Comparison of ENCODE assay signal across 9 cellular contexts in genomic region chr3:185332026-185332735, GRCh38. TPM values are rescaled to one million over a fixed set of nuclear protein-coding genes. Genes with fewer than 3 reads are reported as not detected.
A peak's percentile ranks its signal among the peaks of the same experiment; 100 is the strongest.
DNase-seq lines count a peak whose midpoint lies in the region; ATAC-seq and TF ChIP-seq lines count a peak whose summit lies in the region.
"Had no signal": no experiment of that assay in that cellular context is flagged by ENCODE, and none has a peak within 500 bp of the region (broad histone marks: within the 10 kb centered on the region; RNA-seq: fewer than 3 reads in every experiment).

No MANE protein-coding gene starts in this region.

- H3K27me3 ChIP-seq in heart right ventricle = no peaks in the 10 kb centered on the region

- TF ChIP-seq CTCF in heart right ventricle (IDR thresholded peaks at IDR 0.05) (no peak), mucosa of descending colon (IDR thresholded peaks at IDR 0.05) (no peak)

- peaks cover 18% of the 10 kb centered on the region for H3K4me1 Mint-ChIP-seq in activated T-helper 1 cell treated with anti-CD3 and anti-CD28 coated beads, Interleukin-12 subunit alpha, Interleukin-12 subunit beta, Interleukin-2, Interleukin-4 antibody, amounts not matched to agents 30 ng/mL and 10 ng/mL and 1 ng/mL, durations not matched to agents 14 hours and 24 hours and 36 hours (ENCODE audit: low read depth)
- H3K4me1 Mint-ChIP-seq: central memory CD8-positive, alpha-beta T cell had no signal

- H3K4me3 ChIP-seq in heart right ventricle (no peak overlapping the region), mucosa of descending colon (no peak overlapping the region)

- intact Hi-C loops in heart right ventricle (cut with DNase I) (no loop called here), left ventricle myocardium superior (cut with micrococcal nuclease) (no loop called here), mucosa of descending colon (cut with DNase I, micrococcal nuclease) (loop anchor here in 1 of 2 donors (5.0 kb wide), 1 partner anchor 1455 kb away; no protein-coding TSS in a partner anchor)
- intact Hi-C loops in activated T-helper 1 cell treated with anti-CD3 and anti-CD28 coated beads, Interleukin-12 subunit alpha, Interleukin-12 subunit beta, Interleukin-2, Interleukin-4 antibody, amounts not matched to agents 30 ng/mL and 10 ng/mL and 1 ng/mL, durations not matched to agents 14 hours and 24 hours and 36 hours (cut with micrococcal nuclease) = loop anchor here (1.0 to 2.0 kb wide), 3 partner anchors 31 to 460 kb away; partner anchors contain the start of gene MAP3K13

- peak overlapping the region; percentile 63 for H3K27ac Mint-ChIP-seq in activated T-helper 1 cell treated with anti-CD3 and anti-CD28 coated beads, Interleukin-12 subunit alpha, Interleukin-12 subunit beta, Interleukin-2, Interleukin-4 antibody, amounts not matched to agents 30 ng/mL and 10 ng/mL and 1 ng/mL, durations not matched to agents 14 hours and 24 hours and 36 hours

- H3K36me3 Mint-ChIP-seq in activated T-helper 1 cell treated with anti-CD3 and anti-CD28 coated beads, Interleukin-12 subunit alpha, Interleukin-12 subunit beta, Interleukin-2, Interleukin-4 antibody, amounts not matched to agents 30 ng/mL and 10 ng/mL and 1 ng/mL, durations not matched to agents 14 hours and 24 hours and 36 hours (ENCODE audit: low read depth) = no peaks in the 10 kb centered on the region

- H3K27me3 Mint-ChIP-seq in activated T-helper 1 cell treated with anti-CD3 and anti-CD28 coated beads, Interleukin-12 subunit alpha, Interleukin-12 subunit beta, Interleukin-2, Interleukin-4 antibody, amounts not matched to agents 30 ng/mL and 10 ng/mL and 1 ng/mL, durations not matched to agents 14 hours and 24 hours and 36 hours (ENCODE audit: insufficient read depth) = no peaks in the 10 kb centered on the region
- H3K27me3 Mint-ChIP-seq: central memory CD8-positive, alpha-beta T cell had no signal

- 50 to 66% methylated on average over 3 of the region's 3 CpGs for WGBS in heart right ventricle, 2 donors

- H3K9me3 Mint-ChIP-seq in activated T-helper 1 cell treated with anti-CD3 and anti-CD28 coated beads, Interleukin-12 subunit alpha, Interleukin-12 subunit beta, Interleukin-2, Interleukin-4 antibody, amounts not matched to agents 30 ng/mL and 10 ng/mL and 1 ng/mL, durations not matched to agents 14 hours and 24 hours and 36 hours = no peaks in the 10 kb centered on the region
- H3K9me3 Mint-ChIP-seq: central memory CD8-positive, alpha-beta T cell had no signal

- H3K36me3 ChIP-seq in heart right ventricle (no peaks in the 10 kb centered on the region), mucosa of descending colon (ENCODE audit: low read depth) (no peaks in the 10 kb centered on the region)

- peak overlapping the region in 1 of 10 donors; percentile 84 for H3K27ac ChIP-seq in heart right ventricle

- DNase-seq in heart right ventricle = no peak
- DNase-seq in left ventricle myocardium superior = no peak
- peak; percentile 90 for DNase-seq in NCI-H1436 (lab: John Stamatoyannopoulos, UW)
- no peak for DNase-seq in activated T-helper 1 cell treated with anti-CD3 and anti-CD28 coated beads, Interleukin-12 subunit alpha, Interleukin-12 subunit beta, Interleukin-2, Interleukin-4 antibody, amounts not matched to agents 30 ng/mL and 10 ng/mL and 1 ng/mL, durations not matched to agents 14 hours and 24 hours and 36 hours (ENCODE audit: low spot score)
- no peak for DNase-seq in mucosa of descending colon
- DNase-seq in NCI-H526 treated with DMSO at 0.1 percent for 48 hours (lab: John Stamatoyannopoulos, UW) = no peak
- DNase-seq in hippocampal formation (lab: John Stamatoyannopoulos, UW) = no peak

- H3K4me1 ChIP-seq in heart right ventricle (peaks cover 0 to 27% (median 0%) of the 10 kb centered on the region in 9 donors), mucosa of descending colon (ENCODE audit: low read depth) (peaks cover 25% of the 10 kb centered on the region)

- H3K9me3 ChIP-seq in heart right ventricle (no peaks in the 10 kb centered on the region), mucosa of descending colon (no peaks in the 10 kb centered on the region)

- ATAC-seq in heart right ventricle (peak in 6 of 8 donors; percentile 29 to 71 (median 43)), left ventricle myocardium superior (no peak), HG02884 (IDR thresholded peaks at IDR 0.05; ENCODE audit: unreplicated experiment) (peak; percentile 95), mucosa of descending colon (peak; percentile 71)

- no peak overlapping the region for H3K4me3 Mint-ChIP-seq in activated T-helper 1 cell treated with anti-CD3 and anti-CD28 coated beads, Interleukin-12 subunit alpha, Interleukin-12 subunit beta, Interleukin-2, Interleukin-4 antibody, amounts not matched to agents 30 ng/mL and 10 ng/mL and 1 ng/mL, durations not matched to agents 14 hours and 24 hours and 36 hours
- H3K4me3 Mint-ChIP-seq: central memory CD8-positive, alpha-beta T cell had no signal

RNA-seq across cellular contexts. Expression of gene MAP3K13, which starts 30.8 kb away (rescaled TPM):
- 10 to 100 TPM in 6 of 10 donors, 1 to 10 TPM in 4; 7.1 to 14.9 (median 11.3) TPM for total RNA-seq in heart right ventricle
- 1 to 10 TPM; 9.8 TPM for polyA plus RNA-seq in heart right ventricle
- total RNA-seq in left ventricle myocardium superior = 8.0 TPM
- 12.2 and 12.5 TPM in 2 replicates for total RNA-seq in activated T-helper 1 cell treated with anti-CD3 and anti-CD28 coated beads, Interleukin-12 subunit alpha, Interleukin-12 subunit beta, Interleukin-2, Interleukin-4 antibody, amounts not matched to agents 30 ng/mL and 10 ng/mL and 1 ng/mL, durations not matched to agents 14 hours and 24 hours and 36 hours
- total RNA-seq in mucosa of descending colon = 10 to 100 TPM; 36.4 to 61.0 (median 45.9) TPM
